In genomic region chr3:141646760-141647561, GRCh38 we compare ENCODE assay signal across 9 cellular contexts.
DNase-seq lines count a peak whose midpoint lies in the region; ATAC-seq, FAIRE-seq and TF ChIP-seq lines count a peak whose summit lies in the region.
"Had no signal": no experiment of that assay in that cellular context is flagged by ENCODE, and none has a peak within 500 bp of the region (broad histone marks: within the 10 kb centered on the region; RNA-seq: fewer than 3 reads in every experiment).

No MANE protein-coding gene starts in this region.

- CTCF ChIA-PET in endothelial cell of umbilical vein (lab: Charles Lee), result no interaction called here

- no peak for TF ChIP-seq CTCF in endothelial cell of umbilical vein (IDR thresholded peaks at IDR 0.05; ENCODE audit: extremely low read depth in 1 of 2, insufficient read depth in 1 of 2, low read depth in 1 of 2, low read length in 2 of 2)
- no peak for TF ChIP-seq CTCF in pancreas (IDR thresholded peaks at IDR 0.05)
- no peak for TF ChIP-seq CTCF in dorsolateral prefrontal cortex (IDR thresholded peaks at IDR 0.05 in 54 of 56, conservative IDR thresholded peaks at IDR 0.05 in 2 of 56; ENCODE audit: low read depth in 1 of 56, partially characterized antibody in 56 of 56)

- POLR2A ChIA-PET in endothelial cell of umbilical vein (lab: Charles Lee), result no interaction called here

- H3K27ac ChIP-seq in endothelial cell of umbilical vein (ENCODE audit: insufficient read depth, low read depth, low read length) (no peak overlapping the region), pancreas (no peak overlapping the region), dorsolateral prefrontal cortex (no peak overlapping the region)
- H3K27ac ChIP-seq: tibial artery had no signal

- FAIRE-seq in endothelial cell of umbilical vein (lab: Jason Lieb, UNC), result peak; percentile 78
- no peak for FAIRE-seq in pancreas (lab: Jason Lieb, UNC)

- no peak overlapping the region for H3K9ac ChIP-seq in endothelial cell of umbilical vein (replicated peaks; ENCODE audit: extremely low read depth, insufficient read depth, low read length)

- BruUV-seq in endothelial cell of umbilical vein (replicated peaks; lab: Mats Ljungman, UMichigan), result no TSS peak

- intact Hi-C loops in endothelial cell of umbilical vein (cut with micrococcal nuclease) (loop anchor here (10.0 kb wide), 2 partner anchors 342 to 348 kb away; no protein-coding TSS in a partner anchor), pancreas (cut with DNase I) (no loop called here), dorsolateral prefrontal cortex (cut with DNase I) (no loop called here)

- H3K36me3 ChIP-seq in endothelial cell of umbilical vein (ENCODE audit: control insufficient read depth in 2 of 2, extremely low read depth in 1 of 2, insufficient read depth in 2 of 2, low read length in 2 of 2), result no peaks in the 10 kb centered on the region
- H3K36me3 ChIP-seq in pancreas, result no peaks in the 10 kb centered on the region
- H3K36me3 ChIP-seq: tibial artery had no signal

- DNase-seq in NCI-H748 (lab: John Stamatoyannopoulos, UW; ENCODE audit: unreplicated experiment) (peak; percentile 16), NCI-H748 treated with DMSO at 0.1 percent for 48 hours (lab: John Stamatoyannopoulos, UW) (no peak), NOMO-1 (lab: John Stamatoyannopoulos, UW; ENCODE audit: unreplicated experiment in 2 of 2) (peak; percentile 67 to 72), endothelial cell of umbilical vein (ENCODE audit: low read depth, low spot score) (peak; percentile 58), pancreas (peak in 4 of 6 donors; percentile 38 to 65 (median 56)), T-helper 1 cell (no peak), T-helper 17 cell (no peak), dorsolateral prefrontal cortex (no peak)

- H3K9me3 ChIP-seq in endothelial cell of umbilical vein (replicated peaks; ENCODE audit: control insufficient read depth, insufficient read depth, low read length), result no peaks in the 10 kb centered on the region
- H3K9me3 ChIP-seq in pancreas, result no peaks in the 10 kb centered on the region
- no peaks in the 10 kb centered on the region for H3K9me3 ChIP-seq in T-helper 17 cell (ENCODE audit: control insufficient read depth, low read length, poor library complexity, severe bottlenecking)
- H3K9me3 ChIP-seq: tibial artery had no signal

- peak; percentile 85 to 98 (median 94) for ATAC-seq in pancreas
- ATAC-seq in T-helper 17 cell, result no peak

- H3K4me2 ChIP-seq in endothelial cell of umbilical vein (ENCODE audit: insufficient read depth, low read length), result no peak overlapping the region

- H3K4me3 Mint-ChIP-seq in T-helper 17 cell, result no peak overlapping the region

- H3K27me3 ChIP-seq in endothelial cell of umbilical vein (ENCODE audit: control insufficient read depth in 2 of 2, insufficient read depth in 2 of 2, low read length in 2 of 2) (no peaks in the 10 kb centered on the region), pancreas (no peaks in the 10 kb centered on the region), dorsolateral prefrontal cortex (no peaks in the 10 kb centered on the region)
- H3K27me3 ChIP-seq: tibial artery had no signal

- peak overlapping the region; percentile 1 for H2AFZ ChIP-seq in endothelial cell of umbilical vein (ENCODE audit: low read depth, low read length)

- no peaks in the 10 kb centered on the region for H3K4me1 ChIP-seq in endothelial cell of umbilical vein (ENCODE audit: control insufficient read depth, extremely low read depth, insufficient read depth, low read length)
- H3K4me1 ChIP-seq in pancreas, result no peaks in the 10 kb centered on the region

- no peaks in the 10 kb centered on the region for H3K36me3 Mint-ChIP-seq in T-helper 17 cell (ENCODE audit: low read depth)

- dilution Hi-C loops in endothelial cell of umbilical vein (cut with MboI; ENCODE audit: extremely low pct_ligation_motif_present, low sequenced_read_pairs), result no loop called here

- TF ChIP-seq POLR2A in endothelial cell of umbilical vein (IDR thresholded peaks at IDR 0.05; ENCODE audit: low read depth, low read length), result no peak

- no peaks in the 10 kb centered on the region for H3K9me1 ChIP-seq in endothelial cell of umbilical vein (replicated peaks; ENCODE audit: control insufficient read depth, extremely low read depth, insufficient read depth, low read length)

- WGBS in pancreas, 2 donors, result 73% methylated on average over 8 of the region's 8 CpGs

- H3K79me2 ChIP-seq in endothelial cell of umbilical vein (ENCODE audit: control insufficient read depth, insufficient read depth, low read length), result no peaks in the 10 kb centered on the region

- H3K4me3 ChIP-seq in endothelial cell of umbilical vein (replicated peaks in 1 of 3; ENCODE audit: insufficient read depth in 1 of 3, low read depth in 1 of 3, low read length in 3 of 3) (no peak overlapping the region), pancreas (no peak overlapping the region), dorsolateral prefrontal cortex (no peak overlapping the region)
- H3K4me3 ChIP-seq: tibial artery had no signal

- no peak overlapping the region for H3K27ac Mint-ChIP-seq in T-helper 17 cell

- H3K27me3 Mint-ChIP-seq in T-helper 17 cell, result no peaks in the 10 kb centered on the region

- no peaks in the 10 kb centered on the region for H4K20me1 ChIP-seq in endothelial cell of umbilical vein (replicated peaks; ENCODE audit: control insufficient read depth, extremely low read depth, insufficient read depth, low read length)

- peaks cover 10% of the 10 kb centered on the region for H3K4me1 Mint-ChIP-seq in T-helper 17 cell

TF ChIP-seq in endothelial cell of umbilical vein, 7 proteins besides CTCF, POLR2A, EP300 and RAD21:
- no peak for TF ChIP-seq EZH2 (IDR thresholded peaks at IDR 0.05; ENCODE audit: borderline replicate concordance, low read depth, low read length, severe bottlenecking)
- TF ChIP-seq MAX (IDR thresholded peaks at IDR 0.05; ENCODE audit: insufficient read depth, insufficient read length), result no peak
- no peak for TF ChIP-seq MYC (IDR thresholded peaks at IDR 0.05; ENCODE audit: low read depth, low read length)
- no peak for TF ChIP-seq GATA2 (IDR thresholded peaks at IDR 0.05; ENCODE audit: insufficient read depth, insufficient read length, low read depth, low read length)
- no peak for TF ChIP-seq JUN (IDR thresholded peaks at IDR 0.05; ENCODE audit: borderline replicate concordance, insufficient read depth, insufficient read length, low read depth)
- TF ChIP-seq POLR2AphosphoS5 (IDR thresholded peaks at IDR 0.05; ENCODE audit: insufficient read depth, low read depth, low read length), result no peak
- no peak for TF ChIP-seq FOS (IDR thresholded peaks at IDR 0.05; ENCODE audit: borderline replicate concordance, insufficient read depth, low read length)

Comparison
In these comparisons a context has a peak if more than half of its experiments do, and no peak if none do; other contexts are left out.
1. DNase-seq: peak in NCI-H748 (single experiment), NOMO-1 (2 of 2), endothelial cell of umbilical vein (single experiment) and pancreas (4 of 6); none in NCI-H748 treated with DMSO at 0.1 percent for 48 hours (single experiment), T-helper 1 cell (0 of 5), T-helper 17 cell (0 of 3) and dorsolateral prefrontal cortex (0 of 10).